ENCODE assay signal across 20 cellular contexts in the genomic region with DNA sequence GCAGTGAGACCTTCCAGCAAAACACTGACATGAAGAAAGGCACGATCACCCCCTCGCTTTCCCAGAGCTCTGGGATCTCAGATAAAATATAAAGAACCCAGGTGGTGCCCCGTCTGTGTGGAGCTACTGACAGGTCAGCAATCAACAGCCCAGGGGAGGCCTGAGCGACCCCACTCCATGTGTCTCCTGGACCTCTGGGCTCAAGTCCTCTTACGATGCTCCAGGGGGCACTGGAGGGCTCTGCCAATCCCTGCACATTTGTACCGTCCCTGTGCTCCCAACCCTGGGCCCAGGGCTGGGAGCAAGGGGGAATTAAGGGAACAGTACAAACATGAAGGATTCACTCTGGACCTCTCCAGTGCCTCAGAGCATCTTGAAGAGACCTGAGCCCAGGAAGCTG. TPM values are rescaled to one million over a fixed set of nuclear protein-coding genes. Genes with fewer than 3 reads are reported as not detected.
DNase-seq lines count a peak whose midpoint lies in the region; ATAC-seq, FAIRE-seq and TF ChIP-seq lines count a peak whose summit lies in the region.
"Had no signal": no experiment of that assay in that cellular context is flagged by ENCODE, and none has a peak within 500 bp of the region (broad histone marks: within the 10 kb centered on the region; RNA-seq: fewer than 3 reads in every experiment).

No MANE protein-coding gene starts in this region.

- no peak overlapping the region for H2BK12ac ChIP-seq in neuronal stem cell (ENCODE audit: low read length)

- no peak overlapping the region for H3K9ac ChIP-seq in neuronal stem cell (ENCODE audit: low read depth, low read length, poor library complexity)

- DNase-seq in A549 (ENCODE audit: low read depth in 1 of 2, low spot score in 1 of 2) = no peak
- DNase-seq in H7 = peak; percentile 67
- peak; percentile 33 for DNase-seq in WERI-Rb-1
- DNase-seq in activated T-helper 2 cell treated with anti-CD3 and anti-CD28 coated beads, Interferon-gamma antibody, Interleukin-2, Interleukin-4, amounts not matched to agents 10 μg/mL and 5 μg/mL and 100 μg/mL, durations not matched to agents 14 hours and 24 hours and 36 hours (ENCODE audit: low spot score) = no peak
- no peak for DNase-seq in neuronal stem cell (ENCODE audit: low spot score)
- DNase-seq in glutamatergic neuron = no peak
- DNase-seq: activated T-cell treated with anti-CD3 and anti-CD28 coated beads, Interleukin-2, amount 50 U/mL, for 48 hours; KG1; NCI-H526 treated with DMSO at 0.1 percent for 48 hours; Peyer's patch; stimulated activated CD4-positive, alpha-beta T cell treated with anti-CD3 and anti-CD28 coated beads, Interleukin-4, amount 100 ng/mL, for 4 hours; T-helper 9 cell had no signal

- no peak overlapping the region for H3K23ac ChIP-seq in neuronal stem cell (ENCODE audit: low read depth, low read length, poor library complexity)

- H2BK5ac ChIP-seq in neuronal stem cell (ENCODE audit: low read length) = no peak overlapping the region

- H3K9me3 Mint-ChIP-seq in activated T-helper 2 cell treated with anti-CD3 and anti-CD28 coated beads, Interferon-gamma antibody, Interleukin-2, Interleukin-4, amounts not matched to agents 10 μg/mL and 5 μg/mL and 100 μg/mL, durations not matched to agents 14 hours and 24 hours and 36 hours = no peaks in the 10 kb centered on the region
- H3K9me3 Mint-ChIP-seq in glutamatergic neuron (ENCODE audit: unreplicated experiment) = peaks cover 5% of the 10 kb centered on the region
- H3K9me3 Mint-ChIP-seq: activated naive CD4-positive, alpha-beta T cell treated with anti-CD3 and anti-CD28 coated beads, Interleukin-2, amount 50 U/mL, for 72 hours had no signal

- no peak for TF ChIP-seq RAD21 in A549 (conservative IDR thresholded peaks at IDR 0.05 in 1 of 2, IDR thresholded peaks at IDR 0.05 in 1 of 2)

- H3K4me3 ChIP-seq in A549 (no peak overlapping the region), H7 (ENCODE audit: insufficient read depth, low read depth, low read length) (no peak overlapping the region), WERI-Rb-1 (ENCODE audit: low read depth, low read length) (no peak overlapping the region), neuronal stem cell (ENCODE audit: low read length in 2 of 2) (no peak overlapping the region)
- H3K4me3 ChIP-seq: Peyer's patch, upper lobe of right lung had no signal

- H3K9me3 ChIP-seq in A549 = no peaks in the 10 kb centered on the region
- no peaks in the 10 kb centered on the region for H3K9me3 ChIP-seq in WERI-Rb-1 (ENCODE audit: severe bottlenecking)
- H3K9me3 ChIP-seq in neuronal stem cell (replicated peaks in 1 of 2; ENCODE audit: control insufficient read depth in 2 of 2, insufficient read depth in 1 of 2, low read depth in 1 of 2, low read length in 2 of 2) = no peaks in the 10 kb centered on the region
- H3K9me3 ChIP-seq: neutrophil, Peyer's patch, upper lobe of right lung had no signal

- H3K4me3 Mint-ChIP-seq in activated T-helper 2 cell treated with anti-CD3 and anti-CD28 coated beads, Interferon-gamma antibody, Interleukin-2, Interleukin-4, amounts not matched to agents 10 μg/mL and 5 μg/mL and 100 μg/mL, durations not matched to agents 14 hours and 24 hours and 36 hours (ENCODE audit: low read depth) = no peak overlapping the region
- H3K4me3 Mint-ChIP-seq in glutamatergic neuron (ENCODE audit: unreplicated experiment) = no peak overlapping the region

- no peak overlapping the region for H4K8ac ChIP-seq in neuronal stem cell (ENCODE audit: low read depth, low read length)

- no peak overlapping the region for H4K91ac ChIP-seq in neuronal stem cell (ENCODE audit: low read depth, low read length, poor library complexity)

- TF ChIP-seq POLR2A in A549 (IDR thresholded peaks at IDR 0.05; ENCODE audit: low read length) = no peak

- H3K27me3 ChIP-seq in H7 (ENCODE audit: control insufficient read depth, insufficient read depth, low read length) (no peaks in the 10 kb centered on the region), WERI-Rb-1 (ENCODE audit: insufficient read depth, low read depth, severe bottlenecking) (peaks cover 72% of the 10 kb centered on the region), neuronal stem cell (ENCODE audit: control insufficient read depth in 3 of 3, insufficient read depth in 3 of 3, low read depth in 1 of 3, low read length in 3 of 3) (peaks cover 0 to 3% (median 0%) of the 10 kb centered on the region in 3 experiments)
- H3K27me3 ChIP-seq: Peyer's patch had no signal

- no peak overlapping the region for H3K18ac ChIP-seq in neuronal stem cell (ENCODE audit: low read length)

- H3K4ac ChIP-seq in neuronal stem cell (ENCODE audit: low read length) = no peak overlapping the region

- H3K36me3 Mint-ChIP-seq in activated T-helper 2 cell treated with anti-CD3 and anti-CD28 coated beads, Interferon-gamma antibody, Interleukin-2, Interleukin-4, amounts not matched to agents 10 μg/mL and 5 μg/mL and 100 μg/mL, durations not matched to agents 14 hours and 24 hours and 36 hours (ENCODE audit: low read depth) = no peaks in the 10 kb centered on the region
- no peaks in the 10 kb centered on the region for H3K36me3 Mint-ChIP-seq in glutamatergic neuron (ENCODE audit: unreplicated experiment)
- H3K36me3 Mint-ChIP-seq: activated naive CD4-positive, alpha-beta T cell treated with anti-CD3 and anti-CD28 coated beads, Interleukin-2, amount 50 U/mL, for 72 hours had no signal

- no peak overlapping the region for H3K27ac Mint-ChIP-seq in activated T-helper 2 cell treated with anti-CD3 and anti-CD28 coated beads, Interferon-gamma antibody, Interleukin-2, Interleukin-4, amounts not matched to agents 10 μg/mL and 5 μg/mL and 100 μg/mL, durations not matched to agents 14 hours and 24 hours and 36 hours
- no peak overlapping the region for H3K27ac Mint-ChIP-seq in glutamatergic neuron (ENCODE audit: unreplicated experiment)
- H3K27ac Mint-ChIP-seq: activated naive CD4-positive, alpha-beta T cell treated with anti-CD3 and anti-CD28 coated beads, Interleukin-2, amount 50 U/mL, for 72 hours had no signal

- no peak overlapping the region for H2BK120ac ChIP-seq in neuronal stem cell (ENCODE audit: low read depth, low read length)

- no peak overlapping the region for H2BK15ac ChIP-seq in neuronal stem cell (ENCODE audit: low read length)

- H3K4me2 ChIP-seq in A549 (no peak overlapping the region), neuronal stem cell (ENCODE audit: insufficient read depth, low read length, poor library complexity, severe bottlenecking) (no peak overlapping the region)

- H3K4me1 ChIP-seq in A549 (no peaks in the 10 kb centered on the region), neuronal stem cell (ENCODE audit: control insufficient read depth in 2 of 2, insufficient read depth in 1 of 2, low read depth in 1 of 2, low read length in 2 of 2) (no peaks in the 10 kb centered on the region)
- H3K4me1 ChIP-seq: Peyer's patch, upper lobe of right lung had no signal

- H2AK5ac ChIP-seq in neuronal stem cell (ENCODE audit: low read depth, low read length) = no peak overlapping the region

- TF ChIP-seq EP300 in A549 (IDR thresholded peaks at IDR 0.05) = no peak

- CTCF ChIA-PET in A549 (lab: Yijun Ruan, JAX) = interaction anchor here (0.7 to 1.9 kb wide), 5 partner anchors 29 to 66 kb away, joined by 3 to 6 read pairs (median 4); no protein-coding TSS in a partner anchor

- no peaks in the 10 kb centered on the region for H3K4me1 Mint-ChIP-seq in activated T-helper 2 cell treated with anti-CD3 and anti-CD28 coated beads, Interferon-gamma antibody, Interleukin-2, Interleukin-4, amounts not matched to agents 10 μg/mL and 5 μg/mL and 100 μg/mL, durations not matched to agents 14 hours and 24 hours and 36 hours (ENCODE audit: low read depth)
- H3K4me1 Mint-ChIP-seq in glutamatergic neuron (ENCODE audit: low read depth, unreplicated experiment) = peaks cover 1% of the 10 kb centered on the region

- peaks cover 1% of the 10 kb centered on the region for H3K27me3 Mint-ChIP-seq in activated T-helper 2 cell treated with anti-CD3 and anti-CD28 coated beads, Interferon-gamma antibody, Interleukin-2, Interleukin-4, amounts not matched to agents 10 μg/mL and 5 μg/mL and 100 μg/mL, durations not matched to agents 14 hours and 24 hours and 36 hours (ENCODE audit: low read depth)
- peaks cover 9% of the 10 kb centered on the region for H3K27me3 Mint-ChIP-seq in glutamatergic neuron (ENCODE audit: unreplicated experiment)

- no peak overlapping the region for H3K27ac ChIP-seq in A549
- H3K27ac ChIP-seq in WERI-Rb-1 = no peak overlapping the region
- no peak overlapping the region for H3K27ac ChIP-seq in neuronal stem cell (replicated peaks; ENCODE audit: low read length)
- H3K27ac ChIP-seq: neutrophil, Peyer's patch, upper lobe of right lung had no signal

- POLR2A ChIA-PET in A549 (lab: Yijun Ruan, JAX) = no interaction called here

- H2AFZ ChIP-seq in neuronal stem cell (ENCODE audit: low read length) = no peak overlapping the region

- H3K36me3 ChIP-seq in H7 (replicated peaks; ENCODE audit: control insufficient read depth, insufficient read depth, low read length) (no peaks in the 10 kb centered on the region), WERI-Rb-1 (no peaks in the 10 kb centered on the region), neuronal stem cell (replicated peaks in 1 of 2; ENCODE audit: control insufficient read depth in 2 of 2, insufficient read depth in 2 of 2, low read length in 2 of 2) (no peaks in the 10 kb centered on the region)
- H3K36me3 ChIP-seq: neutrophil, Peyer's patch, upper lobe of right lung had no signal

- no peaks in the 10 kb centered on the region for H3K79me1 ChIP-seq in neuronal stem cell (ENCODE audit: low read depth, low read length)

- intact Hi-C loops in activated T-helper 2 cell treated with anti-CD3 and anti-CD28 coated beads, Interferon-gamma antibody, Interleukin-2, Interleukin-4, amounts not matched to agents 10 μg/mL and 5 μg/mL and 100 μg/mL, durations not matched to agents 14 hours and 24 hours and 36 hours (cut with micrococcal nuclease) = no loop called here

- H3K14ac ChIP-seq in neuronal stem cell (ENCODE audit: low read length) = no peak overlapping the region

- FAIRE-seq in A549 (lab: Jason Lieb, UNC) = no peak

- 0% methylated on average over 5 of the region's 6 CpGs for WGBS in A549 (ENCODE audit: missing lambda C conversion rate)
- WGBS in neuronal stem cell (ENCODE audit: extremely low coverage in 2 of 2, insufficient read length in 2 of 2, insufficient replicate concordance in 1 of 2), 2 donors = no CpG with 5 or more reads among the region's 6 CpGs

- ATAC-seq in A549 = peak; percentile 51 to 69; a peak in 3 of 6 replicates
- ATAC-seq: activated CD4-positive, CD25-positive, alpha-beta regulatory T cell treated with anti-CD3 and anti-CD28 coated beads, Interleukin-2, amount 50 U/mL, for 24 hours; activated naive CD4-positive, alpha-beta T cell treated with anti-CD3 and anti-CD28 coated beads, Interleukin-2, amount 50 U/mL, for 72 hours; upper lobe of right lung had no signal

- TF ChIP-seq CTCF in A549 (IDR thresholded peaks at IDR 0.05) (no peak), WERI-Rb-1 (IDR thresholded peaks at IDR 0.05; ENCODE audit: low read depth, low read length) (peak; percentile 67), glutamatergic neuron (IDR thresholded peaks at IDR 0.05; ENCODE audit: partially characterized antibody, unreplicated experiment) (no peak)

RNA-seq across cellular contexts. Expression of a gene that starts 12.5 kb away (rescaled TPM):
- polyA plus RNA-seq in A549 (2011; rRNA removed) (not detected in 2 replicates), A549 (2017; fragmentation: RNase III; extraction: RNeasy Plus Mini Kit Qiagen cat#74134 plus additional on column Dnase treatment) (not detected in 3 replicates)
- not detected in 2 replicates for polyA plus RNA-seq in A549 (2012; cell fraction: cytosol; rRNA removed)
- not detected in 2 replicates for polyA plus RNA-seq in A549 (2012; cell fraction: nucleus; rRNA removed)
- not detected in 2 replicates for polyA minus RNA-seq in A549 (2011; rRNA and poly(A)+ RNA removed)
- total RNA-seq in H7 (2014; rRNA removed; shearing (Covaris generic)) = not detected in 2 replicates
- not detected in 2 replicates for total RNA-seq in activated T-helper 2 cell treated with anti-CD3 and anti-CD28 coated beads, Interferon-gamma antibody, Interleukin-2, Interleukin-4, amounts not matched to agents 10 μg/mL and 5 μg/mL and 100 μg/mL, durations not matched to agents 14 hours and 24 hours and 36 hours
- not detected for polyA plus RNA-seq in neuronal stem cell (2013, experiment 1 of 2)
- polyA plus RNA-seq in neuronal stem cell (2013, experiment 2 of 2) = not detected
- not detected for total RNA-seq in glutamatergic neuron (ENCODE audit: unreplicated experiment)
- total RNA-seq: activated naive CD4-positive, alpha-beta T cell treated with anti-CD3 and anti-CD28 coated beads, Interleukin-2, amount 50 U/mL, for 72 hours; chondrocyte; glomerular endothelial cell; liver; Peyer's patch; pulmonary artery endothelial cell; upper lobe of right lung had no signal
- polyA plus RNA-seq: liver had no signal

RNA-seq across cellular contexts. Expression of a gene that starts 31.7 kb away (rescaled TPM):
- not detected in 2 replicates for polyA plus RNA-seq in A549 (2011; rRNA removed)
- polyA plus RNA-seq in A549 (2012; cell fraction: cytosol; rRNA removed) = not detected in 2 replicates
- polyA plus RNA-seq in A549 (2012; cell fraction: nucleus; rRNA removed) = not detected in 2 replicates
- polyA plus RNA-seq in A549 (2017; fragmentation: RNase III; extraction: RNeasy Plus Mini Kit Qiagen cat#74134 plus additional on column Dnase treatment) = not detected in 3 replicates
- polyA minus RNA-seq in A549 (2011; rRNA and poly(A)+ RNA removed) = not detected in 2 replicates
- not detected in 2 replicates for total RNA-seq in H7 (2014; rRNA removed; shearing (Covaris generic))
- total RNA-seq in activated T-helper 2 cell treated with anti-CD3 and anti-CD28 coated beads, Interferon-gamma antibody, Interleukin-2, Interleukin-4, amounts not matched to agents 10 μg/mL and 5 μg/mL and 100 μg/mL, durations not matched to agents 14 hours and 24 hours and 36 hours = not detected in 2 replicates
- polyA plus RNA-seq in neuronal stem cell (2013, experiment 1 of 2) = not detected
- not detected for polyA plus RNA-seq in neuronal stem cell (2013, experiment 2 of 2)
- not detected for total RNA-seq in glutamatergic neuron (ENCODE audit: unreplicated experiment)
- total RNA-seq: activated naive CD4-positive, alpha-beta T cell treated with anti-CD3 and anti-CD28 coated beads, Interleukin-2, amount 50 U/mL, for 72 hours; chondrocyte; glomerular endothelial cell; liver; Peyer's patch; pulmonary artery endothelial cell; upper lobe of right lung had no signal
- polyA plus RNA-seq: liver had no signal

RNA-seq across cellular contexts. Expression of a gene that starts 37.9 kb away (rescaled TPM):
- polyA plus RNA-seq in A549 (2011; rRNA removed) (not detected in 2 replicates), A549 (2017; fragmentation: RNase III; extraction: RNeasy Plus Mini Kit Qiagen cat#74134 plus additional on column Dnase treatment) (not detected in 3 replicates)
- not detected in 2 replicates for polyA plus RNA-seq in A549 (2012; cell fraction: cytosol; rRNA removed)
- not detected in 2 replicates for polyA plus RNA-seq in A549 (2012; cell fraction: nucleus; rRNA removed)
- not detected in 2 replicates for polyA minus RNA-seq in A549 (2011; rRNA and poly(A)+ RNA removed)
- total RNA-seq in H7 (2014; rRNA removed; shearing (Covaris generic)) = not detected in 2 replicates
- total RNA-seq in activated T-helper 2 cell treated with anti-CD3 and anti-CD28 coated beads, Interferon-gamma antibody, Interleukin-2, Interleukin-4, amounts not matched to agents 10 μg/mL and 5 μg/mL and 100 μg/mL, durations not matched to agents 14 hours and 24 hours and 36 hours = not detected in 2 replicates
- polyA plus RNA-seq in neuronal stem cell (2013, experiment 1 of 2) = not detected
- polyA plus RNA-seq in neuronal stem cell (2013, experiment 2 of 2) = not detected
- total RNA-seq in glutamatergic neuron (ENCODE audit: unreplicated experiment) = not detected
- total RNA-seq: activated naive CD4-positive, alpha-beta T cell treated with anti-CD3 and anti-CD28 coated beads, Interleukin-2, amount 50 U/mL, for 72 hours; chondrocyte; glomerular endothelial cell; pulmonary artery endothelial cell had no signal

RNA-seq across cellular contexts. Expression of a gene that starts 53.4 kb away (rescaled TPM):
- polyA plus RNA-seq in A549 (2011; rRNA removed) (not detected in 2 replicates), A549 (2017; fragmentation: RNase III; extraction: RNeasy Plus Mini Kit Qiagen cat#74134 plus additional on column Dnase treatment) (not detected in 3 replicates)
- not detected in 2 replicates for polyA plus RNA-seq in A549 (2012; cell fraction: cytosol; rRNA removed)
- not detected in 2 replicates for polyA plus RNA-seq in A549 (2012; cell fraction: nucleus; rRNA removed)
- not detected in 2 replicates for polyA minus RNA-seq in A549 (2011; rRNA and poly(A)+ RNA removed)
- not detected in 2 replicates for total RNA-seq in H7 (2014; rRNA removed; shearing (Covaris generic))
- not detected in 2 replicates for total RNA-seq in activated T-helper 2 cell treated with anti-CD3 and anti-CD28 coated beads, Interferon-gamma antibody, Interleukin-2, Interleukin-4, amounts not matched to agents 10 μg/mL and 5 μg/mL and 100 μg/mL, durations not matched to agents 14 hours and 24 hours and 36 hours
- polyA plus RNA-seq in neuronal stem cell (2013, experiment 1 of 2) = not detected
- polyA plus RNA-seq in neuronal stem cell (2013, experiment 2 of 2) = not detected
- total RNA-seq in glutamatergic neuron (ENCODE audit: unreplicated experiment) = not detected
- total RNA-seq: activated naive CD4-positive, alpha-beta T cell treated with anti-CD3 and anti-CD28 coated beads, Interleukin-2, amount 50 U/mL, for 72 hours; chondrocyte; glomerular endothelial cell; Peyer's patch; pulmonary artery endothelial cell had no signal

Comparison
In these comparisons a context has a peak if more than half of its experiments do, and no peak if none do; other contexts are left out.
1. DNase-seq: peak in H7 (single experiment) and WERI-Rb-1 (single experiment); none in A549 (0 of 2), activated T-helper 2 cell treated with anti-CD3 and anti-CD28 coated beads, Interferon-gamma antibody, Interleukin-2, Interleukin-4, amounts not matched to agents 10 μg/mL and 5 μg/mL and 100 μg/mL, durations not matched to agents 14 hours and 24 hours and 36 hours (single experiment), neuronal stem cell (single experiment) and glutamatergic neuron (single experiment).